Comparison of ENCODE assay signal across 27 cellular contexts in the genomic region with DNA sequence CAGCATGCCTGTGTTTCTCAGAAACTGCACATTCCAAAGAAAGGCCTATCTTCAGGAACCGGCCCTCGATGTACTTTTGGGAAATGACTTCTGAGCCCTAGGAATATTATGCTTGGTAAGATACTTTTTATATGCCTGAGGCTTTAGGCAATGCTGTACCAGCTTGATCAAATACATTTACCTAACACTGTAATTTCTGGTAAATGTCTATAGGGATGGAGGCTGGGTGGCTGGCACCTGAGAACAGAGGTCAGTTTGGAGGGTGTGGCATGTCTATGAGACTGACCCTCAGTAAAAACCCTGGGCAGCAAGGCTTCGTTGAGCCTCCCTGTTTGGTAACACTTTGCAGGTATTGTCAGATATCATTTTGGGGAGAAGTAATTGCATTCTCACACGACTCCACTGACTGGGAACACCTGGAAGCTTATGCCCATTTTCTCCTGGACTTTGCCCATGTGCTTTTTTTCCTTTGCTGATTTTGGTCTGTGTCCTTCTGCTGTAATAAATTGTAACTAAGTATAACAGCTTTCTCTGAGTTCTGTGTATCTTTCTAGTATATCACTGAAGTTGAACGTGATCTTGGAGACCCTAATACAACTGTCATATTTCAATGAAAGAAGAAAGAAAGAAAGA.
"Had no signal": no experiment of that assay in that cellular context is flagged by ENCODE, and none has a peak within 500 bp of the region (broad histone marks: within the 10 kb centered on the region; RNA-seq: fewer than 3 reads in every experiment).

No MANE protein-coding gene starts in this region.

- DNase-seq: hypothalamus; immature natural killer cell; kidney; left colon; left lung; lower lobe of right lung; mammary epithelial cell; mesenchymal stem cell; naive thymus-derived CD8-positive, alpha-beta T cell; occipital lobe; retina; right cardiac atrium; spleen; stimulated activated CD4-positive, alpha-beta T cell treated with anti-CD3 and anti-CD28 coated beads, Interleukin-4, amount 100 ng/mL, for 24 hours; stimulated activated naive CD4-positive, alpha-beta T cell; tibial artery; trophoblast cell; upper lobe of right lung had no signal

- H3K27ac ChIP-seq: left lung, lower lobe of right lung, neutrophil, prostate gland, skin epidermis, spleen, suprapubic skin, thoracic aorta, tibial artery, upper lobe of right lung had no signal

- H3K4me3 ChIP-seq: left lung, lower lobe of right lung, prostate gland, skin epidermis, spleen, suprapubic skin, thoracic aorta, tibial artery, upper lobe of right lung had no signal

- H3K27me3 ChIP-seq: left lung, neutrophil, spleen, suprapubic skin, tibial artery, upper lobe of right lung had no signal

- H3K4me1 ChIP-seq: left lung, lower lobe of right lung, prostate gland, spleen, suprapubic skin, tibial artery, upper lobe of right lung had no signal

- ATAC-seq: left colon; left lung; lower lobe of right lung; naive thymus-derived CD8-positive, alpha-beta T cell; right cardiac atrium; sciatic nerve; stimulated activated effector memory CD8-positive, alpha-beta T cell treated with anti-CD3 and anti-CD28 coated beads, Interleukin-12 subunit alpha, Interleukin-12 subunit beta, amount 100 ng/mL, for 72 hours; upper lobe of right lung had no signal

- H3K36me3 ChIP-seq: left lung, lower lobe of right lung, neutrophil, prostate gland, spleen, suprapubic skin, thoracic aorta, tibial artery, upper lobe of right lung had no signal

- FAIRE-seq: islet of Langerhans, kidney, urothelium cell line had no signal

- H3K9me3 ChIP-seq: lower lobe of right lung, neutrophil, prostate gland, suprapubic skin, thoracic aorta, tibial artery, upper lobe of right lung had no signal
